ENCODE assay signal across 8 cellular contexts in the genomic region with DNA sequence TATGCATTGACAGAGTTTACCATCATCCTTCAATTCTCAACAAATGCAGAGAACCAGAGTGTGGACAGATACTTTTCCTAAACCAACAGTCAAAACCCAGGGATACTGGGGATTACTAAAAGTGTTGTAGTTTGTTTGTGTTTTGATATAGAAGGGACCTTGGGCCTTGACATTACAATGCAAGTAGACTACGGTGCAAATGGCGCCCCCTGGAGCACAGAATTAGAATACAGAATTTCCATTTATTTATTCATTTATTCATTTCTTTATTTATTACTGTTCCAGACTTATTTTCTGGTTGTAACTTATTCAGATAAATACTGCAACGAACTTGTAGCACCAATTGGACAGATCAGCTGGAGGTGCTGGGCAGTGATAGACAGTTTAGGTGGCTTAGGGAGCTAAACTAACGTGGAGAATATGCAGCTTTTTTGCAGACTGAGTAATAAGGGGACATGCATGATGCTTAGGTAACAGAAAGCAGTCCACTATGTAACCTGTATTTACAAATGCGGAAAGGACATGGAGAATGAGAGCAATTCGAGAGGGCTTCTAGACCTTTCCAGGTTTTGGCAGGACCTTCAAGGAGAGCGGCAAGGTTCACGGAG. TPM values are rescaled to one million over a fixed set of nuclear protein-coding genes. Genes with fewer than 3 reads are reported as not detected.
DNase-seq lines count a peak whose midpoint lies in the region; ATAC-seq and TF ChIP-seq lines count a peak whose summit lies in the region.

No MANE protein-coding gene starts in this region.

- no peaks in the 10 kb centered on the region for H3K27me3 Mint-ChIP-seq in osteocyte (ENCODE audit: unreplicated experiment)

- no peaks in the 10 kb centered on the region for H3K4me1 ChIP-seq in OCI-LY7 (ENCODE audit: insufficient read depth, low read length, poor library complexity, severe bottlenecking)

- H3K36me3 Mint-ChIP-seq in osteocyte (ENCODE audit: unreplicated experiment): peaks cover 12% of the 10 kb centered on the region

- DNase-seq in activated CD4-positive, alpha-beta T cell treated with anti-CD3 and anti-CD28 coated beads for 48 hours: peak; percentile 29
- no peak for DNase-seq in activated CD4-positive, alpha-beta T cell treated with anti-CD3 and anti-CD28 coated beads, Interleukin-2, amount 50 U/mL, for 4 hours
- DNase-seq in OCI-LY7 (ENCODE audit: low spot score) (peak; percentile 30), epithelial cell of esophagus (ENCODE audit: low read depth) (peak; percentile 70), osteocyte (ENCODE audit: extremely low spot score, unreplicated experiment) (no peak), NCI-H226 (no peak), cerebellar nuclear complex (lab: John Stamatoyannopoulos, UW) (no peak)

- peaks cover 66% of the 10 kb centered on the region for H3K4me1 Mint-ChIP-seq in osteocyte (ENCODE audit: unreplicated experiment)

- intact Hi-C loops in OCI-LY7 (cut with micrococcal nuclease; ENCODE audit: unreplicated experiment): loop anchor here (5.0 to 10.0 kb wide), 2 partner anchors 44 to 61 kb away; partner anchors contain the start of gene KIRREL1

- BruUV-seq in OCI-LY7 (replicated peaks; lab: Mats Ljungman, UMichigan): no TSS peak

- no peaks in the 10 kb centered on the region for H3K79me2 ChIP-seq in OCI-LY7 (ENCODE audit: insufficient read depth, low read depth, low read length)

- no peaks in the 10 kb centered on the region for H3K36me3 ChIP-seq in OCI-LY7 (ENCODE audit: insufficient read depth, low read length)

- no peaks in the 10 kb centered on the region for H3K9me3 ChIP-seq in OCI-LY7 (ENCODE audit: low read length)

- H3K27ac Mint-ChIP-seq in osteocyte (ENCODE audit: unreplicated experiment): peak overlapping the region; percentile 68

- no peak overlapping the region for H2AFZ ChIP-seq in OCI-LY7 (ENCODE audit: low read length)

- no peak overlapping the region for H3K4me2 ChIP-seq in OCI-LY7 (ENCODE audit: low read length)

- no peak overlapping the region for H3K4me3 Mint-ChIP-seq in osteocyte (ENCODE audit: unreplicated experiment)

- peak; percentile 89 for TF ChIP-seq CTCF in OCI-LY7 (conservative IDR thresholded peaks at IDR 0.05; ENCODE audit: low read length)
- peak; percentile 71 for TF ChIP-seq CTCF in epithelial cell of esophagus (IDR thresholded peaks at IDR 0.05; ENCODE audit: insufficient read depth, low read depth, low read length, missing control alignments)
- peak; percentile 78 for TF ChIP-seq CTCF in osteocyte (IDR thresholded peaks at IDR 0.05)

- no peak overlapping the region for H3K4me3 ChIP-seq in OCI-LY7 (ENCODE audit: low read depth, low read length, poor library complexity, severe bottlenecking)
- H3K4me3 ChIP-seq in epithelial cell of esophagus (ENCODE audit: low read length): no peak overlapping the region

- no peaks in the 10 kb centered on the region for H4K20me1 ChIP-seq in OCI-LY7 (ENCODE audit: insufficient read depth, low read length)

- no peak overlapping the region for H3K27ac ChIP-seq in OCI-LY7 (ENCODE audit: low read depth, low read length, poor library complexity, severe bottlenecking)

- ATAC-seq in HG02970 (IDR thresholded peaks at IDR 0.05; ENCODE audit: low FRiP score, unreplicated experiment): no peak

- POLR2A ChIA-PET in OCI-LY7 (lab: Charles Lee): no interaction called here

- CTCF ChIA-PET in OCI-LY7 (lab: Charles Lee; ENCODE audit: unreplicated experiment): no interaction called here

- H3K9me3 Mint-ChIP-seq in osteocyte (ENCODE audit: unreplicated experiment): no peaks in the 10 kb centered on the region

- H3K9me2 ChIP-seq in OCI-LY7 (ENCODE audit: insufficient read depth, low read length): no peaks in the 10 kb centered on the region

RNA-seq across cellular contexts. Expression of gene KIRREL1, which starts 42.6 kb away (rescaled TPM):
- not detected in 2 replicates for total RNA-seq in OCI-LY7 (2014; rRNA removed; shearing (Covaris generic))
- total RNA-seq in OCI-LY7 (2022) (not detected in 2 replicates), osteocyte (122 TPM in 2 replicates)

Comparison
In these comparisons a context has a peak if more than half of its experiments do, and no peak if none do; other contexts are left out.
1. DNase-seq: peak in activated CD4-positive, alpha-beta T cell treated with anti-CD3 and anti-CD28 coated beads for 48 hours (single experiment), OCI-LY7 (single experiment) and epithelial cell of esophagus (single experiment); none in activated CD4-positive, alpha-beta T cell treated with anti-CD3 and anti-CD28 coated beads, Interleukin-2, amount 50 U/mL, for 4 hours (0 of 2), osteocyte (single experiment), NCI-H226 (single experiment) and cerebellar nuclear complex (0 of 2).
2. RNA of gene KIRREL1, which starts 42.6 kb away (total RNA-seq): 122 TPM in osteocyte; not detected in OCI-LY7; every median in the first group is over 100 times any median in the second.
3. Peak in every context shown above with its lines, with median percentiles within 50 percentile points of each other: CTCF ChIP-seq.